Comparison of ENCODE assay signal across 1 cellular context in the genomic region with DNA sequence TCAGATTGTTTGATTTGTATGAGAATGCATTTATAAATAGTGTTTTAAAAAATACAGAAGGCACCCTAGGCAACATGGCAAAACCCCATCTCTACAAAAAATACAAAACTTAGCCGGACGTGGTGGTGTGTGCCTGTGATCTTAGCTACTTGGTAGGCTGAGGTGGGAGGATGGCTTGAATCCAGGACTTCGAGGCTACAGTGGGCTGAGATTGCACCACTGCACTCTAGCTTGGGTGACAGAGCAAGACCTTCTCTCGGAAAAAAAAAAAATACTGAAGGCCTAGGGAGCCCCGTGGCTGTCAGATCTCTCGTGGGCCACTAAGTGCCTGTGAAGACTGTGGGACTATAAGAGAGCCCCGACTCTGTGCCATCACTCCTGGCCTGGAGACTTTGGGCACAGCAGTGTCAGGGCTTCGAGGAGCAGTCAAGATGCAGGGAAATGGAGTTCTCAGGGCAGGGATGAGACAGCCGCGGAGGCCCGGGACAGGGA.
TF ChIP-seq lines count a peak whose summit lies in the region.

No MANE protein-coding gene starts in this region.

TF ChIP-seq in HepG2, 621 proteins besides CTCF, POLR2A, EP300 and RAD21:
- TF ChIP-seq NKX3-1 (CRISPR knock-in tag; IDR thresholded peaks at IDR 0.05), result no peak
- no peak for TF ChIP-seq KDM2A (CRISPR knock-in tag; IDR thresholded peaks at IDR 0.05; ENCODE audit: borderline replicate concordance, low read depth)
- TF ChIP-seq STAG1 (CRISPR knock-in tag; IDR thresholded peaks at IDR 0.05), result no peak
- TF ChIP-seq DNMT3B (CRISPR knock-in tag; conservative IDR thresholded peaks at IDR 0.05), result no peak
- no peak for TF ChIP-seq ZNF468 (CRISPR knock-in tag; IDR thresholded peaks at IDR 0.05)
